Comparison of ENCODE assay signal across 2 cellular contexts in genomic region chr14:61280092-61280525, GRCh38.
TF ChIP-seq lines count a peak whose summit lies in the region.

No MANE protein-coding gene starts in this region.

TF ChIP-seq in liver, 16 proteins besides CTCF, POLR2A, EP300 and RAD21:
- TF ChIP-seq GABPA (IDR thresholded peaks at IDR 0.05 in 1 of 2, conservative IDR thresholded peaks at IDR 0.05 in 1 of 2) (no peak), SP1 (IDR thresholded peaks at IDR 0.05) (no peak), ZBTB33 (IDR thresholded peaks at IDR 0.05) (no peak), ATF3 (IDR thresholded peaks at IDR 0.05) (no peak), JUND (IDR thresholded peaks at IDR 0.05) (no peak), YY1 (IDR thresholded peaks at IDR 0.05) (no peak), TAF1 (conservative IDR thresholded peaks at IDR 0.05) (no peak), MAX (IDR thresholded peaks at IDR 0.05) (no peak)

TF ChIP-seq in HepG2, 621 proteins besides CTCF, POLR2A, EP300 and RAD21:
- TF ChIP-seq CREBL2 (CRISPR knock-in tag; IDR thresholded peaks at IDR 0.05; ENCODE audit: borderline replicate concordance) (no peak), KAT7 (CRISPR knock-in tag; IDR thresholded peaks at IDR 0.05; ENCODE audit: borderline replicate concordance) (no peak), ATRX (CRISPR knock-in tag; IDR thresholded peaks at IDR 0.05; ENCODE audit: borderline replicate concordance) (no peak), BCL3 (CRISPR knock-in tag; IDR thresholded peaks at IDR 0.05) (no peak)
